10 cellular contexts compared by ENCODE assay signal in genomic region chr2:43041661-43042360, GRCh38.
DNase-seq lines count a peak whose midpoint lies in the region; ATAC-seq, FAIRE-seq and TF ChIP-seq lines count a peak whose summit lies in the region.
"Had no signal": no experiment of that assay in that cellular context is flagged by ENCODE, and none has a peak within 500 bp of the region (broad histone marks: within the 10 kb centered on the region; RNA-seq: fewer than 3 reads in every experiment).

No MANE protein-coding gene starts in this region.

- TF ChIP-seq EP300 in H1 (IDR thresholded peaks at IDR 0.05; ENCODE audit: borderline replicate concordance in 1 of 2, low read depth in 2 of 2, low read length in 2 of 2), result no peak

- ATAC-seq in DND-41 (ENCODE audit: insufficient read depth, low read depth) (peak; percentile 6; the same call in 1 of the 3 replicates), omental fat pad (ENCODE audit: low FRiP score) (peak; percentile 93)

- no peak overlapping the region for H2AK5ac ChIP-seq in H1 (ENCODE audit: low read depth, low read length)

- no peak for TF ChIP-seq POLR2A in H1 (IDR thresholded peaks at IDR 0.05; ENCODE audit: control extremely low read depth in 1 of 2, low read depth in 2 of 2, low read length in 2 of 2)

- no peaks in the 10 kb centered on the region for H3K36me3 ChIP-seq in DND-41 (ENCODE audit: insufficient read depth, low read length)
- no peaks in the 10 kb centered on the region for H3K36me3 ChIP-seq in H1 (ENCODE audit: control insufficient read depth in 2 of 4, insufficient read depth in 4 of 4, low read length in 3 of 4)

- no peak overlapping the region for H3K4ac ChIP-seq in H1 (replicated peaks; ENCODE audit: insufficient read length, low read depth, low read length)

- H3K27ac ChIP-seq in DND-41 (ENCODE audit: low read length), result peak overlapping the region; percentile 11
- no peak overlapping the region for H3K27ac ChIP-seq in H1 (ENCODE audit: low read depth, low read length)

- no peak overlapping the region for H3K4me2 ChIP-seq in DND-41 (ENCODE audit: insufficient read depth, low read length)
- peak overlapping the region; percentile 0 to 38; a peak in 1 of 4 replicates for H3K4me2 ChIP-seq in H1 (ENCODE audit: insufficient read depth in 1 of 2, low read depth in 2 of 2, low read length in 2 of 2)

- no peaks in the 10 kb centered on the region for H3K27me3 ChIP-seq in DND-41 (ENCODE audit: insufficient read depth, low read length, poor library complexity)
- no peaks in the 10 kb centered on the region for H3K27me3 ChIP-seq in H1 (replicated peaks in 1 of 4; ENCODE audit: control insufficient read depth in 3 of 4, extremely low read depth in 1 of 4, insufficient read depth in 3 of 4, low read length in 3 of 4)

- FAIRE-seq in H1 (lab: Jason Lieb, UNC), result no peak

- H3K4me3 ChIP-seq in DND-41 (ENCODE audit: low read depth in 1 of 2, low read length in 2 of 2) (no peak overlapping the region), H1 (ENCODE audit: extremely low read depth in 1 of 4, insufficient read depth in 2 of 4, low read depth in 3 of 4, low read length in 4 of 4) (peak overlapping the region in 1 of 4 experiments; percentile 27; a peak in 1 of 8 replicates)

- no peak for TF ChIP-seq RAD21 in H1 (IDR thresholded peaks at IDR 0.05 in 1 of 2, conservative IDR thresholded peaks at IDR 0.05 in 1 of 2; ENCODE audit: low read depth in 2 of 2, low read length in 2 of 2)

- H3K9ac ChIP-seq in DND-41 (ENCODE audit: low read depth, low read length), result peak overlapping the region; percentile 20; the same call in 1 of the 2 replicates
- H3K9ac ChIP-seq in H1 (replicated peaks in 1 of 4; ENCODE audit: extremely low read depth in 1 of 4, low read depth in 3 of 4, low read length in 3 of 4), result no peak overlapping the region

- peak overlapping the region; percentile 18; the same call in 1 of the 2 replicates for H2BK15ac ChIP-seq in H1 (ENCODE audit: low read length)

- H4K91ac ChIP-seq in H1 (replicated peaks; ENCODE audit: insufficient read length, low read length), result peak overlapping the region; percentile 94

- H2AFZ ChIP-seq in DND-41 (ENCODE audit: low read depth, low read length) (no peak overlapping the region), H1 (ENCODE audit: low read length) (peak overlapping the region; percentile 12; the same call in 1 of the 2 replicates)

- peak; percentile 45 for DNase-seq in DND-41
- peak; percentile 65 for DNase-seq in NCI-H69 (lab: John Stamatoyannopoulos, UW)
- peak; percentile 60 to 77 for DNase-seq in H1 (ENCODE audit: low read depth in 1 of 2, low spot score in 2 of 2)
- DNase-seq in omental fat pad (ENCODE audit: low spot score), result no peak
- no peak for DNase-seq in cortex of kidney (lab: John Stamatoyannopoulos, UW)
- DNase-seq in effector CD4-positive, alpha-beta T cell, result no peak
- DNase-seq in AML-193 (lab: John Stamatoyannopoulos, UW), result no peak
- no peak for DNase-seq in inferior parietal cortex (ENCODE audit: extremely low spot score)
- DNase-seq: NCI-H2171 treated with DMSO at 0.1 percent for 48 hours; stimulated activated CD4-positive, alpha-beta T cell treated with anti-CD3 and anti-CD28 coated beads, Interleukin-12 subunit alpha, Interleukin-12 subunit beta, amount 100 ng/mL, for 4 hours had no signal

- peak overlapping the region; percentile 81; the same call in 1 of the 2 replicates for H3K18ac ChIP-seq in H1 (ENCODE audit: extremely low read depth, low read length)

- peak overlapping the region; percentile 89 for H2BK120ac ChIP-seq in H1 (replicated peaks; ENCODE audit: low read depth, low read length)

- TF ChIP-seq CTCF in DND-41 (IDR thresholded peaks at IDR 0.05; ENCODE audit: borderline replicate concordance, extremely low read depth, low read length, poor library complexity, severe bottlenecking) (no peak), H1 (IDR thresholded peaks at IDR 0.05; ENCODE audit: control extremely low read depth in 1 of 3, insufficient read depth in 1 of 3, low read depth in 1 of 3, low read length in 3 of 3) (no peak), omental fat pad (IDR thresholded peaks at IDR 0.05) (no peak)

- CTCF ChIA-PET in H1 (lab: Charles Lee; ENCODE audit: partially characterized antibody), result interaction anchor here (0.7 to 1.8 kb wide), 9 partner anchors 9 to 535 kb away, joined by 3 to 11 read pairs (median 3); no protein-coding TSS in a partner anchor

- no peaks in the 10 kb centered on the region for H3K79me2 ChIP-seq in DND-41 (ENCODE audit: insufficient read depth, low read length)
- no peaks in the 10 kb centered on the region for H3K79me2 ChIP-seq in H1 (ENCODE audit: control insufficient read depth in 1 of 2, insufficient read depth in 2 of 2, low read length in 2 of 2)

- H2BK5ac ChIP-seq in H1 (ENCODE audit: low read depth, low read length), result peak overlapping the region; percentile 87; the same call in 1 of the 2 replicates

- no peak overlapping the region for H3K23ac ChIP-seq in H1 (ENCODE audit: insufficient read length)

- no peaks in the 10 kb centered on the region for H3K23me2 ChIP-seq in H1 (ENCODE audit: low read depth, low read length)

- H4K5ac ChIP-seq in H1 (ENCODE audit: insufficient read length, low read depth, low read length), result no peak overlapping the region

- H3K4me1 ChIP-seq in DND-41 (ENCODE audit: insufficient read depth, low read length), result peaks cover 35% of the 10 kb centered on the region
- peaks cover 0 to 11% (median 8%) of the 10 kb centered on the region in 4 experiments; a peak in 6 of 7 replicates for H3K4me1 ChIP-seq in H1 (replicated peaks in 1 of 4; ENCODE audit: control insufficient read depth in 3 of 4, insufficient read depth in 4 of 4, low read length in 3 of 4)

- no peaks in the 10 kb centered on the region for H3K79me1 ChIP-seq in H1 (ENCODE audit: low read depth, low read length)

- H3K9me3 ChIP-seq in DND-41 (ENCODE audit: insufficient read depth, low read length, severe bottlenecking) (no peaks in the 10 kb centered on the region), H1 (ENCODE audit: insufficient read depth in 2 of 2, low read depth in 1 of 2, low read length in 1 of 2) (no peaks in the 10 kb centered on the region)

- peak overlapping the region; percentile 51; the same call in 1 of the 2 replicates for H4K8ac ChIP-seq in H1 (ENCODE audit: extremely low read depth, insufficient read depth, low read length)

- 66% methylated on average over 8 of the region's 8 CpGs; no CpG with 5 or more reads in 1 of the 2 experiments for WGBS in H1 (ENCODE audit: extremely low coverage in 1 of 2, insufficient coverage in 1 of 2, insufficient read length in 1 of 2, insufficient replicate concordance in 2 of 2, low coverage in 1 of 2, low lambda C conversion rate in 2 of 2, missing lambda C conversion rate in 1 of 2), 2 experiments

- H2BK12ac ChIP-seq in H1 (ENCODE audit: low read depth, low read length), result peak overlapping the region; percentile 88; the same call in 1 of the 2 replicates

- no peak overlapping the region for H3K14ac ChIP-seq in H1 (ENCODE audit: insufficient read length)

- H3K56ac ChIP-seq in H1 (replicated peaks; ENCODE audit: insufficient read length, low read depth, low read length), result no peak overlapping the region

- POLR2A ChIA-PET in H1 (lab: Charles Lee; ENCODE audit: partially characterized antibody), result interaction anchor here (0.7 kb wide), 1 partner anchor 44 kb away, joined by 3 read pairs; no protein-coding TSS in a partner anchor

- peak overlapping the region; percentile 86; the same call in 1 of the 2 replicates for H2BK20ac ChIP-seq in H1 (ENCODE audit: low read length)

- H4K20me1 ChIP-seq in DND-41 (ENCODE audit: insufficient read depth, low read length), result no peaks in the 10 kb centered on the region
- no peaks in the 10 kb centered on the region for H4K20me1 ChIP-seq in H1 (replicated peaks in 1 of 2; ENCODE audit: control insufficient read depth in 1 of 2, insufficient read depth in 2 of 2, low read length in 2 of 2)

TF ChIP-seq in H1, 55 proteins besides CTCF, POLR2A, EP300 and RAD21:
- TF ChIP-seq PHF8 (conservative IDR thresholded peaks at IDR 0.05; ENCODE audit: low read depth, low read length) (no peak), SIRT6 (IDR thresholded peaks at IDR 0.05; ENCODE audit: low read length) (no peak), ATF2 (IDR thresholded peaks at IDR 0.05; ENCODE audit: low read length) (peak; percentile 44; the same call in 1 of the 2 replicates), TCF12 (IDR thresholded peaks at IDR 0.05; ENCODE audit: low read depth, low read length) (0 out of 2 replicates have a peak, but pooled peaks have one; percentile 4), TEAD4 (IDR thresholded peaks at IDR 0.05; ENCODE audit: low read depth, low read length) (peak; percentile 37; the same call in 1 of the 2 replicates), RBBP5 (IDR thresholded peaks at IDR 0.05; ENCODE audit: borderline replicate concordance, low read depth, low read length) (peak; percentile 77; the same call in 1 of the 2 replicates), GTF2F1 (IDR thresholded peaks at IDR 0.05; ENCODE audit: borderline replicate concordance, low read depth, low read length) (no peak), JUND (IDR thresholded peaks at IDR 0.05; ENCODE audit: low read length) (peak; percentile 47; the same call in 1 of the 2 replicates), POU5F1 (IDR thresholded peaks at IDR 0.05; ENCODE audit: low read depth, low read length) (no peak), BACH1 (IDR thresholded peaks at IDR 0.05; ENCODE audit: low read length) (peak; percentile 65)

Comparison
In these comparisons a context has a peak if more than half of its experiments do, and no peak if none do; other contexts are left out.
1. DNase-seq: peak in DND-41 (single experiment), NCI-H69 (single experiment) and H1 (2 of 2); none in omental fat pad (single experiment), cortex of kidney (single experiment), effector CD4-positive, alpha-beta T cell (single experiment), AML-193 (0 of 2) and inferior parietal cortex (single experiment).